8 cellular contexts compared by ENCODE assay signal in the genomic region with DNA sequence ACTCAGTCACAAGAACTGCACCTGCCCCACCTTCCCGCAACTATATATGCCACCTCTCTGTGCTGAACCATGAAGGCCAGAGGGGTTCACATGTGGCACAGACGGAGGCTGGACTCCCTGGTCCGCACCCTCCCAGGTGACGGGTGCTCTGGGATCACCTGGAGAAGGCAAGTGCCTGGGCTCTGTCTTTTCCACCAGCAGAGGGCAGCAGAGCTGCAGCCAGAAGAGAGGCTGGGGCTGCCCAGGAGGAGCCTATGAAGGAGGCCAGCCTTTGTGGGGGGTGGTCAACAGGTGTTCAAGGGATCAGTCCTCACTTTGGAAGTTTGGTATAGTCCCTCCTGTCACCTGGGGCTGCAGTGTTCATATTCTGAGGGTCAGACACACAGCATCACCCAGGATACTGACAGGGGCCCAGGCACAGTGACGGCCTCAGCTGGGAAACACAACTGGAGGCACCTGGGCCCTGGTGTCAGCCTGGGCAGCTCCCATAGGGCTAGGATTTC. TPM values are rescaled to one million over a fixed set of nuclear protein-coding genes. Genes with fewer than 3 reads are reported as not detected.
DNase-seq lines count a peak whose midpoint lies in the region; ATAC-seq and TF ChIP-seq lines count a peak whose summit lies in the region.

No MANE protein-coding gene starts in this region.

- intact Hi-C loops in activated CD4-positive, alpha-beta memory T cell treated with anti-CD3 and anti-CD28 coated beads for 36 hours (cut with micrococcal nuclease): loop anchor here (1.0 to 5.0 kb wide), 4 partner anchors 29 to 108 kb away; no protein-coding TSS in a partner anchor
- intact Hi-C loops in mucosa of descending colon (cut with DNase I, micrococcal nuclease): loop anchor here in 1 of 2 donors (5.0 kb wide), 1 partner anchor 39 kb away; the partner anchor contains the start of gene IGLL5

- no peak overlapping the region for H3K27ac Mint-ChIP-seq in activated CD4-positive, alpha-beta memory T cell treated with anti-CD3 and anti-CD28 coated beads for 36 hours
- H3K27ac Mint-ChIP-seq in endodermal cell: no peak overlapping the region

- H3K36me3 ChIP-seq in endodermal cell (ENCODE audit: control insufficient read depth, insufficient read depth, low read length): no peaks in the 10 kb centered on the region
- no peaks in the 10 kb centered on the region for H3K36me3 ChIP-seq in mucosa of descending colon (ENCODE audit: low read depth)

- DNase-seq in NCI-H1417 (lab: John Stamatoyannopoulos, UW): peak; percentile 16 to 70 (median 64)
- no peak for DNase-seq in NCI-H1417 treated with DMSO at 0.1 percent for 48 hours (lab: John Stamatoyannopoulos, UW)
- peak; percentile 33 for DNase-seq in NCI-H146 treated with DMSO at 0.1 percent for 48 hours (lab: John Stamatoyannopoulos, UW; ENCODE audit: unreplicated experiment)
- DNase-seq in activated CD4-positive, alpha-beta memory T cell treated with anti-CD3 and anti-CD28 coated beads for 36 hours: peak; percentile 78
- DNase-seq in endodermal cell: peak; percentile 93
- DNase-seq in mucosa of descending colon: peak; percentile 65 to 87 (median 81)
- peak; percentile 16 to 47 for DNase-seq in stimulated activated CD8-positive, alpha-beta memory T cell treated with anti-CD3 and anti-CD28 coated beads, Interleukin-4, amount 100 ng/mL, for 4 hours (ENCODE audit: low read depth in 2 of 2, low spot score in 1 of 2)

- H3K4me1 Mint-ChIP-seq in activated CD4-positive, alpha-beta memory T cell treated with anti-CD3 and anti-CD28 coated beads for 36 hours (ENCODE audit: low read depth): peaks cover 28% of the 10 kb centered on the region
- H3K4me1 Mint-ChIP-seq in endodermal cell: no peaks in the 10 kb centered on the region

- ATAC-seq in mucosa of descending colon (peak; percentile 94), GM19452 (IDR thresholded peaks at IDR 0.05; ENCODE audit: unreplicated experiment) (no peak)

- H3K36me3 Mint-ChIP-seq in activated CD4-positive, alpha-beta memory T cell treated with anti-CD3 and anti-CD28 coated beads for 36 hours: no peaks in the 10 kb centered on the region
- no peaks in the 10 kb centered on the region for H3K36me3 Mint-ChIP-seq in endodermal cell (ENCODE audit: low read depth)

- H3K9me3 ChIP-seq in endodermal cell (ENCODE audit: control insufficient read depth, low read length): no peaks in the 10 kb centered on the region
- no peaks in the 10 kb centered on the region for H3K9me3 ChIP-seq in mucosa of descending colon

- H3K4me1 ChIP-seq in endodermal cell (ENCODE audit: control insufficient read depth, insufficient read depth, low read length): no peaks in the 10 kb centered on the region
- no peaks in the 10 kb centered on the region for H3K4me1 ChIP-seq in mucosa of descending colon (ENCODE audit: low read depth)

- H3K9ac ChIP-seq in endodermal cell (ENCODE audit: extremely low read depth, low read length, poor library complexity, severe bottlenecking): no peak overlapping the region

- H3K27me3 Mint-ChIP-seq in activated CD4-positive, alpha-beta memory T cell treated with anti-CD3 and anti-CD28 coated beads for 36 hours: no peaks in the 10 kb centered on the region
- H3K27me3 Mint-ChIP-seq in endodermal cell (ENCODE audit: insufficient read depth): peaks cover 71% of the 10 kb centered on the region

- peak; percentile 97 for TF ChIP-seq CTCF in endodermal cell (conservative IDR thresholded peaks at IDR 0.05)
- peak; percentile 90 for TF ChIP-seq CTCF in mucosa of descending colon (IDR thresholded peaks at IDR 0.05)

- no peak overlapping the region for H3K4me3 Mint-ChIP-seq in activated CD4-positive, alpha-beta memory T cell treated with anti-CD3 and anti-CD28 coated beads for 36 hours
- H3K4me3 Mint-ChIP-seq in endodermal cell: no peak overlapping the region

- no peak overlapping the region for H3K4me3 ChIP-seq in endodermal cell (ENCODE audit: low read length)
- no peak overlapping the region for H3K4me3 ChIP-seq in mucosa of descending colon

- POLR2A ChIA-PET in activated CD4-positive, alpha-beta memory T cell treated with anti-CD3 and anti-CD28 coated beads for 36 hours (lab: Charles Lee): no interaction called here

- no peak overlapping the region for H3K27ac ChIP-seq in endodermal cell (ENCODE audit: low read depth, low read length)

- 10 to 44% methylated on average over 3 to 5 of the region's 5 CpGs for WGBS in endodermal cell (ENCODE audit: insufficient coverage in 1 of 2, insufficient read length in 1 of 2), 2 experiments

- CTCF ChIA-PET in activated CD4-positive, alpha-beta memory T cell treated with anti-CD3 and anti-CD28 coated beads for 36 hours (lab: Charles Lee): interaction anchor here (0.6 to 15.0 kb wide), 29 partner anchors 9 to 279 kb away, joined by 3 to 286 read pairs (median 5); no protein-coding TSS in a partner anchor

- no peaks in the 10 kb centered on the region for H3K9me3 Mint-ChIP-seq in activated CD4-positive, alpha-beta memory T cell treated with anti-CD3 and anti-CD28 coated beads for 36 hours
- no peaks in the 10 kb centered on the region for H3K9me3 Mint-ChIP-seq in endodermal cell

- peaks cover 58% of the 10 kb centered on the region for H3K27me3 ChIP-seq in endodermal cell (ENCODE audit: control insufficient read depth, insufficient read depth, low read length, poor library complexity, severe bottlenecking)

RNA-seq across cellular contexts. Expression of gene IGLL5, which starts 39.2 kb away (rescaled TPM):
- total RNA-seq in activated CD4-positive, alpha-beta memory T cell treated with anti-CD3 and anti-CD28 coated beads for 36 hours: not detected
- total RNA-seq in endodermal cell (not detected), mucosa of descending colon (10 to 100 TPM; 14.1 to 32.8 (median 16.1) TPM)
- polyA plus RNA-seq in endodermal cell (2013, experiment 1 of 2): not detected
- polyA plus RNA-seq in endodermal cell (2013, experiment 2 of 2): not detected

Comparison
In these comparisons a context has a peak if more than half of its experiments do, and no peak if none do; other contexts are left out.
1. RNA of gene IGLL5, which starts 39.2 kb away (total RNA-seq): 14.1 to 32.8 TPM in mucosa of descending colon; not detected in activated CD4-positive, alpha-beta memory T cell treated with anti-CD3 and anti-CD28 coated beads for 36 hours and not detected in endodermal cell; every median in the first group is over 10 times any median in the second.